Comparison of ENCODE assay signal across 1 cellular context in the genomic region with DNA sequence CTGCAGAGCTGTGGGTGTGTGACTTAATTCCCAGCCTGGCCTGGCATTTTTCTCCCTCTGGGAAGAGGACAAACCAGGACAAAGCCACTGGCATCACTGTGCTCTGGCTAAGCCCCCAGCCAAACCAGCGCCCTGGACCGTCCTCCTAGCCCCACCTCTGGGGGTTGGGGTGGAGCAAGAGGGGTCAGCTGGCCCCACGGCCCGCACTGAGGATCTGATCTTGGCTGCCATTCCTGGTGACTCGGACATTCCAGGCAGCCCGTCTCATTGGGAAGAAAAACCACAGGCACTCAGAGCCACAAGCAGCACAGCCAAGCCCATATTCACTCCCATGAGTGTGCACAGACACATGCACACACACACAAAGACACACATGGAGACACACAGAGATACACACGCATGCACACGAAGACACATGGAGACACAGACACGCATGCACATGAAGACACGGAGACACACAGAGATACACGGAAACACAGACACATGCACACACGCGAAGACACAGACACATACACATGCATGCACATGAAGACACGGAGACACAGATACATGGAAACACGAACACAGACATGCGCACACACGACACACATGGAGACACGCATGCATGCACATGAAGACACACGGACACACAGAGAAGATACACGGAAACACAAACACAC.
TF ChIP-seq lines count a peak whose summit lies in the region.

No MANE protein-coding gene starts in this region.

TF ChIP-seq in SK-N-SH, 30 proteins besides CTCF, POLR2A, EP300 and RAD21 (continued from another document):
- TF ChIP-seq GATA2 (CRISPR knock-in tag; IDR thresholded peaks at IDR 0.05) (no peak), RFX5 (IDR thresholded peaks at IDR 0.05; ENCODE audit: low read length) (no peak), MEF2A (IDR thresholded peaks at IDR 0.05; ENCODE audit: borderline replicate concordance, low read depth) (no peak), SIN3A (IDR thresholded peaks at IDR 0.05; ENCODE audit: borderline replicate concordance, low read depth, low read length) (peak; percentile 44; the same call in 1 of the 2 replicates), ELF1 (IDR thresholded peaks at IDR 0.05) (no peak), TAF1 (IDR thresholded peaks at IDR 0.05; ENCODE audit: borderline replicate concordance, low read depth, low read length) (peak; percentile 17; the same call in 1 of the 2 replicates), FOSL2 (IDR thresholded peaks at IDR 0.05; ENCODE audit: borderline replicate concordance, low read depth) (peak; percentile 90; the same call in 1 of the 2 replicates), FOXM1 (IDR thresholded peaks at IDR 0.05; ENCODE audit: low read depth) (no peak), JUND (IDR thresholded peaks at IDR 0.05) (no peak; the same call in 1 of the 2 replicates), FOXJ3 (CRISPR knock-in tag; IDR thresholded peaks at IDR 0.05) (no peak), EZH2phosphoT487 (IDR thresholded peaks at IDR 0.05; ENCODE audit: borderline replicate concordance, low read depth) (no peak), CHD2 (IDR thresholded peaks at IDR 0.05; ENCODE audit: low read length, partially characterized antibody) (no peak), NFIC (IDR thresholded peaks at IDR 0.05; ENCODE audit: borderline replicate concordance) (peak; percentile 90), NRF1 (IDR thresholded peaks at IDR 0.05; ENCODE audit: low read depth, low read length) (no peak), USF1 (IDR thresholded peaks at IDR 0.05; ENCODE audit: borderline replicate concordance, low read depth) (peak; percentile 68; the same call in 1 of the 2 replicates), TEAD4 (IDR thresholded peaks at IDR 0.05; ENCODE audit: borderline replicate concordance, insufficient read depth) (peak; percentile 85), PBX3 (IDR thresholded peaks at IDR 0.05) (peak; percentile 52), MXI1 (IDR thresholded peaks at IDR 0.05; ENCODE audit: low read depth, low read length) (no peak), POLR2AphosphoS5 (IDR thresholded peaks at IDR 0.05; ENCODE audit: low read depth, low read length) (peak; percentile 62), REST (IDR thresholded peaks at IDR 0.05; ENCODE audit: low read depth, low read length) (peak; percentile 22; the same call in 1 of the 2 replicates), TCF12 (IDR thresholded peaks at IDR 0.05) (peak; percentile 68), RCOR1 (IDR thresholded peaks at IDR 0.05; ENCODE audit: low read length) (no peak), SMC3 (IDR thresholded peaks at IDR 0.05; ENCODE audit: low read depth, low read length) (no peak), RXRA (IDR thresholded peaks at IDR 0.05; ENCODE audit: borderline replicate concordance, low read depth) (no peak; the same call in 1 of the 2 replicates), GABPA (IDR thresholded peaks at IDR 0.05; ENCODE audit: low read depth) (no peak)
- TF ChIP-seq, protein P1, sequence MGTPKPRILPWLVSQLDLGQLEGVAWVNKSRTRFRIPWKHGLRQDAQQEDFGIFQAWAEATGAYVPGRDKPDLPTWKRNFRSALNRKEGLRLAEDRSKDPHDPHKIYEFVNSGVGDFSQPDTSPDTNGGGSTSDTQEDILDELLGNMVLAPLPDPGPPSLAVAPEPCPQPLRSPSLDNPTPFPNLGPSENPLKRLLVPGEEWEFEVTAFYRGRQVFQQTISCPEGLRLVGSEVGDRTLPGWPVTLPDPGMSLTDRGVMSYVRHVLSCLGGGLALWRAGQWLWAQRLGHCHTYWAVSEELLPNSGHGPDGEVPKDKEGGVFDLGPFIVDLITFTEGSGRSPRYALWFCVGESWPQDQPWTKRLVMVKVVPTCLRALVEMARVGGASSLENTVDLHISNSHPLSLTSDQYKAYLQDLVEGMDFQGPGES (IDR thresholded peaks at IDR 0.05; ENCODE audit: low read depth, low read length): no peak
- TF ChIP-seq, protein P2, sequence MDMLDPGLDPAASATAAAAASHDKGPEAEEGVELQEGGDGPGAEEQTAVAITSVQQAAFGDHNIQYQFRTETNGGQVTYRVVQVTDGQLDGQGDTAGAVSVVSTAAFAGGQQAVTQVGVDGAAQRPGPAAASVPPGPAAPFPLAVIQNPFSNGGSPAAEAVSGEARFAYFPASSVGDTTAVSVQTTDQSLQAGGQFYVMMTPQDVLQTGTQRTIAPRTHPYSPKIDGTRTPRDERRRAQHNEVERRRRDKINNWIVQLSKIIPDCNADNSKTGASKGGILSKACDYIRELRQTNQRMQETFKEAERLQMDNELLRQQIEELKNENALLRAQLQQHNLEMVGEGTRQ (IDR thresholded peaks at IDR 0.05; ENCODE audit: borderline replicate concordance, low read depth, low read length): no peak
- TF ChIP-seq, protein P3, sequence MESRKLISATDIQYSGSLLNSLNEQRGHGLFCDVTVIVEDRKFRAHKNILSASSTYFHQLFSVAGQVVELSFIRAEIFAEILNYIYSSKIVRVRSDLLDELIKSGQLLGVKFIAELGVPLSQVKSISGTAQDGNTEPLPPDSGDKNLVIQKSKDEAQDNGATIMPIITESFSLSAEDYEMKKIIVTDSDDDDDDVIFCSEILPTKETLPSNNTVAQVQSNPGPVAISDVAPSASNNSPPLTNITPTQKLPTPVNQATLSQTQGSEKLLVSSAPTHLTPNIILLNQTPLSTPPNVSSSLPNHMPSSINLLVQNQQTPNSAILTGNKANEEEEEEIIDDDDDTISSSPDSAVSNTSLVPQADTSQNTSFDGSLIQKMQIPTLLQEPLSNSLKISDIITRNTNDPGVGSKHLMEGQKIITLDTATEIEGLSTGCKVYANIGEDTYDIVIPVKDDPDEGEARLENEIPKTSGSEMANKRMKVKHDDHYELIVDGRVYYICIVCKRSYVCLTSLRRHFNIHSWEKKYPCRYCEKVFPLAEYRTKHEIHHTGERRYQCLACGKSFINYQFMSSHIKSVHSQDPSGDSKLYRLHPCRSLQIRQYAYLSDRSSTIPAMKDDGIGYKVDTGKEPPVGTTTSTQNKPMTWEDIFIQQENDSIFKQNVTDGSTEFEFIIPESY (IDR thresholded peaks at IDR 0.05; ENCODE audit: borderline replicate concordance, low read depth): no peak
- TF ChIP-seq, protein P4, sequence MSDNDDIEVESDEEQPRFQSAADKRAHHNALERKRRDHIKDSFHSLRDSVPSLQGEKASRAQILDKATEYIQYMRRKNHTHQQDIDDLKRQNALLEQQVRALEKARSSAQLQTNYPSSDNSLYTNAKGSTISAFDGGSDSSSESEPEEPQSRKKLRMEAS (IDR thresholded peaks at IDR 0.05; ENCODE audit: low read depth): peak; percentile 53; the same call in 1 of the 2 replicates
TF ChIP-seq in SK-N-SH: peak in this region for 11.
